Comparison of ENCODE assay signal across 22 cellular contexts in the genomic region with DNA sequence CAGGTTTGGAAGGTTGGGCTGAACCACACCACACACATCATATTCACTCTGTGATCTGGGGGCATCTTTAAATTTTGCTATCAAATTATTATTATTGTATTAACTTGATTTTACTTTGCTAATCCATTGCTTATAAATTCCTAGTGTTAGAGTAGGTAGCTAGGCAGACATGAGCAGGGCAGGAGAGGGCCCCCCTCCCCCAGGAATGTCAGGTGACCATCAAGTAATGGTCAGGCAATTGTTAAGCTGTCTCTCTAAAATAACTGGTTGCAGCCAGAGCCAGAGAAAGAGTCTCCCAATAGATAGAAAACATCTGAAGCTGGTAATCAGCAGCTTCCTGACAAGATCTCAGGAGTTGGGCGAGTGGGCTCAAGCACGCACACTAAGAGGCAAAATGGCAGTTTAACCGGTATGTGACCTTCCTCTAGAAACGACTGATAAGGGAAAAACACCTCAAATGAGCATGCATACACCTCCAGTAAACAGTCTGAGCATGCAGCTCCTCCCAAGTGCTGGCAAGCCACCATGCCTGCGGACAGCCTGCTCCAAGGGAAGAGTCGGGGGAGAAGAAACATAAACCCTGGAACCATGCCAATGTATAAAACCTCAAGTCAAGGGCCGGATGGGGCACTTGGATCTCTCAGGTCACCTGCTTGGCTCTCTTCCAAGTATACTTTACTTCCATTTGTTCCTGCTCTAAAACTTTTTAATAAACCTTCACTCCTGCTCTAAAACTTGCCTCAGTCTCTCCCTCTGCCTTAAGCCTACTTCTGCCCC. TPM values are rescaled to one million over a fixed set of nuclear protein-coding genes. Genes with fewer than 3 reads are reported as not detected.
DNase-seq lines count a peak whose midpoint lies in the region; ATAC-seq and TF ChIP-seq lines count a peak whose summit lies in the region.
"Had no signal": no experiment of that assay in that cellular context is flagged by ENCODE, and none has a peak within 500 bp of the region (broad histone marks: within the 10 kb centered on the region; RNA-seq: fewer than 3 reads in every experiment).

No MANE protein-coding gene starts in this region.

- no peaks in the 10 kb centered on the region for H3K79me1 ChIP-seq in mesendoderm (ENCODE audit: low read length)

- WGBS in mesendoderm (ENCODE audit: extremely low coverage, insufficient coverage, low lambda C conversion rate): no CpG with 5 or more reads among the region's 7 CpGs

- H3K79me2 ChIP-seq in mesendoderm (ENCODE audit: control insufficient read depth, insufficient read depth, low read length): no peaks in the 10 kb centered on the region

- H2AK5ac ChIP-seq in mesendoderm (ENCODE audit: low read length): no peak overlapping the region

- H3K4me1 Mint-ChIP-seq in T-helper 17 cell (peaks cover 41% of the 10 kb centered on the region), CD14-positive monocyte (peaks cover 4% of the 10 kb centered on the region)

- H3K4me3 ChIP-seq in cardiac muscle cell (no peak overlapping the region), mesendoderm (ENCODE audit: low read length) (no peak overlapping the region), H7 (ENCODE audit: insufficient read depth, low read depth, low read length) (no peak overlapping the region)
- H3K4me3 ChIP-seq: esophagus squamous epithelium had no signal

- H2BK15ac ChIP-seq in mesendoderm (replicated peaks; ENCODE audit: low read depth): no peak overlapping the region

- no peak overlapping the region for H3K56ac ChIP-seq in mesendoderm (ENCODE audit: low read length)

- intact Hi-C loops in left ventricle myocardium superior (cut with micrococcal nuclease) (no loop called here), CD14-positive monocyte (cut with micrococcal nuclease) (no loop called here)

- H3K36me3 Mint-ChIP-seq in T-helper 17 cell (ENCODE audit: low read depth) (peaks cover 6% of the 10 kb centered on the region), CD14-positive monocyte (peaks cover 61 to 64% of the 10 kb centered on the region in 2 donors)

- ATAC-seq in left ventricle myocardium superior (no peak), T-helper 17 cell (no peak), HG03095 (IDR thresholded peaks at IDR 0.05; ENCODE audit: unreplicated experiment) (no peak)
- ATAC-seq: effector memory CD8-positive, alpha-beta T cell; naive thymus-derived CD8-positive, alpha-beta T cell had no signal

- H3K9me3 Mint-ChIP-seq in CD14-positive monocyte: no peaks in the 10 kb centered on the region
- H3K9me3 Mint-ChIP-seq: effector memory CD8-positive, alpha-beta T cell; naive thymus-derived CD8-positive, alpha-beta T cell had no signal

- H3K4me3 Mint-ChIP-seq in T-helper 17 cell (no peak overlapping the region), CD14-positive monocyte (no peak overlapping the region)
- H3K4me3 Mint-ChIP-seq: naive thymus-derived CD8-positive, alpha-beta T cell had no signal

- peaks cover 23% of the 10 kb centered on the region for H3K4me1 ChIP-seq in cardiac muscle cell (ENCODE audit: low read depth)
- H3K4me1 ChIP-seq in mesendoderm (ENCODE audit: control insufficient read depth, low read depth, low read length): no peaks in the 10 kb centered on the region

- no peak overlapping the region for H3K4me2 ChIP-seq in mesendoderm (ENCODE audit: low read length)

- no peak overlapping the region for H4K8ac ChIP-seq in mesendoderm (ENCODE audit: low read depth, low read length)

- TF ChIP-seq CTCF in cardiac muscle cell (IDR thresholded peaks at IDR 0.05; ENCODE audit: low read depth, low read length) (no peak), CD14-positive monocyte (IDR thresholded peaks at IDR 0.05) (no peak)

- H3K27me3 ChIP-seq in cardiac muscle cell (no peaks in the 10 kb centered on the region), mesendoderm (ENCODE audit: insufficient read depth, low read length, poor library complexity) (no peaks in the 10 kb centered on the region), H7 (ENCODE audit: control insufficient read depth, insufficient read depth, low read length) (no peaks in the 10 kb centered on the region)
- H3K27me3 ChIP-seq: esophagus squamous epithelium had no signal

- H3K27me3 Mint-ChIP-seq in T-helper 17 cell (no peaks in the 10 kb centered on the region), CD14-positive monocyte (ENCODE audit: low read depth in 3 of 3) (no peaks in the 10 kb centered on the region)
- H3K27me3 Mint-ChIP-seq: CD8-positive, alpha-beta memory T cell; effector memory CD8-positive, alpha-beta T cell; naive thymus-derived CD8-positive, alpha-beta T cell had no signal

- H3K9ac ChIP-seq in mesendoderm (ENCODE audit: low read length): no peak overlapping the region

- no peak overlapping the region for H2BK120ac ChIP-seq in mesendoderm (ENCODE audit: low read depth, low read length)

- no peak overlapping the region for H3K18ac ChIP-seq in mesendoderm (ENCODE audit: low read length)

- H3K4ac ChIP-seq in mesendoderm (ENCODE audit: low read depth, low read length): no peak overlapping the region

- H3K27ac ChIP-seq in cardiac muscle cell (peak overlapping the region; percentile 25), mesendoderm (ENCODE audit: low read depth, low read length) (no peak overlapping the region)
- H3K27ac ChIP-seq: esophagus squamous epithelium had no signal

- H3K9me3 ChIP-seq in cardiac muscle cell (ENCODE audit: low read depth) (no peaks in the 10 kb centered on the region), T-helper 17 cell (ENCODE audit: control insufficient read depth, low read length, poor library complexity, severe bottlenecking) (no peaks in the 10 kb centered on the region)
- H3K9me3 ChIP-seq: esophagus squamous epithelium had no signal

- H4K5ac ChIP-seq in mesendoderm (ENCODE audit: low read length): no peak overlapping the region

- no peak overlapping the region for H3K23ac ChIP-seq in mesendoderm (ENCODE audit: low read length)

- no peaks in the 10 kb centered on the region for H3K36me3 ChIP-seq in cardiac muscle cell
- H3K36me3 ChIP-seq in mesendoderm (ENCODE audit: control insufficient read depth, insufficient read depth, low read length): no peaks in the 10 kb centered on the region
- H3K36me3 ChIP-seq in H7 (replicated peaks; ENCODE audit: control insufficient read depth, insufficient read depth, low read length): peaks cover 9% of the 10 kb centered on the region

- H3K27ac Mint-ChIP-seq in T-helper 17 cell (peak overlapping the region; percentile 84), CD14-positive monocyte (no peak overlapping the region)

- no peak overlapping the region for H2BK5ac ChIP-seq in mesendoderm (ENCODE audit: low read length)

- DNase-seq in cardiac muscle cell (ENCODE audit: low read depth in 1 of 2, low spot score in 1 of 2) (no peak), left ventricle myocardium superior (no peak), T-helper 17 cell (no peak), mesendoderm (peak; percentile 29), CD14-positive monocyte (ENCODE audit: low spot score) (no peak), H7 (no peak)
- DNase-seq: activated CD4-positive, alpha-beta T cell treated with anti-CD3 and anti-CD28 coated beads for 48 hours; activated naive CD4-positive, alpha-beta T cell treated with Interleukin-2 at 50 U/mL for 16 hours; CD8-positive, alpha-beta memory T cell; effector memory CD8-positive, alpha-beta T cell; EL; esophagus squamous epithelium; kidney glomerular epithelial cell; NCI-H1092 treated with DMSO at 0.1 percent for 48 hours; NCI-H2107; right cardiac atrium; stimulated activated CD4-positive, alpha-beta T cell treated with anti-CD3 and anti-CD28 coated beads, Interleukin-15, amount 100 ng/mL, for 24 hours had no signal

RNA-seq across cellular contexts. Expression of a gene that starts 3.1 kb away (rescaled TPM):
- total RNA-seq in cardiac muscle cell (not detected in 2 replicates), left ventricle myocardium superior (0.59 TPM), T-helper 17 cell (1 to 10 TPM; 2.0 to 4.4 TPM)
- polyA plus RNA-seq in cardiac muscle cell (0.06 TPM in 1 of 2 replicates, not detected in the other), CD14-positive monocyte (under 1 TPM in 1 of 2 donors, not detected in 1; 0.10 TPM)
- not detected for polyA plus RNA-seq in mesendoderm (2013, experiment 1 of 2)
- not detected for polyA plus RNA-seq in mesendoderm (2013, experiment 2 of 2)
- not detected in 2 replicates for total RNA-seq in H7 (2014; rRNA removed; shearing (Covaris generic))
- total RNA-seq: astrocyte, LHCN-M2, osteoblast had no signal

RNA-seq across cellular contexts. Expression of a gene that starts 53.8 kb away (rescaled TPM):
- 0.21 and 0.27 TPM in 2 replicates for total RNA-seq in cardiac muscle cell
- 0.22 and 0.71 TPM in 2 replicates for polyA plus RNA-seq in cardiac muscle cell
- total RNA-seq in left ventricle myocardium superior: not detected
- total RNA-seq in T-helper 17 cell: 1 to 10 TPM; 4.0 to 4.7 TPM
- polyA plus RNA-seq in mesendoderm (2013, experiment 1 of 2): not detected
- polyA plus RNA-seq in mesendoderm (2013, experiment 2 of 2): 0.01 TPM
- not detected for polyA plus RNA-seq in CD14-positive monocyte
- total RNA-seq in H7 (2014; rRNA removed; shearing (Covaris generic)): not detected in 2 replicates
- total RNA-seq: astrocyte, esophagus squamous epithelium, LHCN-M2, osteoblast, right cardiac atrium had no signal
- polyA plus RNA-seq: right cardiac atrium had no signal

RNA-seq across cellular contexts. Expression of a gene that starts 55.4 kb away (rescaled TPM):
- total RNA-seq in cardiac muscle cell (14.8 and 27.5 TPM in 2 replicates), left ventricle myocardium superior (146 TPM), T-helper 17 cell (10 to 100 TPM; 27.3 to 32.6 TPM)
- polyA plus RNA-seq in cardiac muscle cell (8.1 and 11.5 TPM in 2 replicates), CD14-positive monocyte (1 to 10 TPM in 1 of 2 donors, under 1 TPM in 1; 0.59 to 1.3 TPM)
- polyA plus RNA-seq in mesendoderm (2013, experiment 1 of 2): 3.7 TPM
- polyA plus RNA-seq in mesendoderm (2013, experiment 2 of 2): 3.6 TPM
- total RNA-seq in H7 (2014; rRNA removed; shearing (Covaris generic)): 4.9 and 7.5 TPM in 2 replicates
